Comparison of ENCODE assay signal across 1 cellular context in the genomic region with DNA sequence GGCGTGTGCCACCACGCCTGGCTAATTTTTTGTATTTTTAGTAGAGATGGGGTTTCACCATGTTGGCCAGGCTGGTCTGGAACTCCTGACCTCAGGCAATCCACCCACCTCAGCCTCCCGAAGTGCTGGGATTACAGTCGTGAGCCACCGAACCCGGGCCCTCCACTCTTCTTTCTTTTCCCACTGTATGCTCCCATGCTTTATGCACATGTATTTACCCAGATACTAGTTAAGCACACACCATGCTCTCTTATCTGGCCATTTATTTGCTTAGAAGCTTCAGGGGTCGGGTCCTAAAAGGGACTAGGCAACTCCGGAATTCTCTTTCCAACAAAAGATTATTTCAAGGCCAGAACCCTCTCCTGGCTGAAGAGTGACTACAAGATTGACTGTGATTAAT.
A peak's percentile ranks its signal among the peaks of the same experiment; 100 is the strongest.
TF ChIP-seq lines count a peak whose summit lies in the region.
"Not testable (repeated sequence)": the region's sequence is repeated elsewhere in the genome, so short reads cannot be mapped to it uniquely, and the experiment has no call there.

No MANE protein-coding gene starts in this region.

TF ChIP-seq in HepG2, 621 proteins besides CTCF, POLR2A, EP300 and RAD21 (continued from another document and continues in another):
- TF ChIP-seq SOX6 (IDR thresholded peaks at IDR 0.05); SOX13 (IDR thresholded peaks at IDR 0.05); CREM (CRISPR knock-in tag; IDR thresholded peaks at IDR 0.05): not testable (repeated sequence)
- TF ChIP-seq SOX6 (CRISPR knock-in tag; IDR thresholded peaks at IDR 0.05) (peak; percentile 86), MEIS2 (CRISPR knock-in tag; IDR thresholded peaks at IDR 0.05) (0 out of 2 replicates have a peak, but pooled peaks have one; percentile 34), ZNF430 (CRISPR knock-in tag; IDR thresholded peaks at IDR 0.05) (0 out of 2 replicates have a peak, but pooled peaks have one; percentile 22), GATAD2A (CRISPR knock-in tag; IDR thresholded peaks at IDR 0.05) (peak; percentile 70), PPARG (CRISPR knock-in tag; conservative IDR thresholded peaks at IDR 0.05) (0 out of 2 replicates have a peak, but pooled peaks have one; percentile 14), ZBTB7B (CRISPR knock-in tag; IDR thresholded peaks at IDR 0.05) (peak; percentile 48; the same call in 1 of the 2 replicates), ZNF331 (CRISPR knock-in tag; IDR thresholded peaks at IDR 0.05) (0 out of 2 replicates have a peak, but pooled peaks have one; percentile 25), GFI1 (CRISPR knock-in tag; IDR thresholded peaks at IDR 0.05; ENCODE audit: borderline replicate concordance) (peak; percentile 61; the same call in 1 of the 2 replicates), TEAD3 (CRISPR knock-in tag; optimal IDR thresholded peaks at IDR 0.05; ENCODE audit: borderline replicate concordance) (peak; percentile 16), MIXL1 (CRISPR knock-in tag; IDR thresholded peaks at IDR 0.05) (0 out of 2 replicates have a peak, but pooled peaks have one; percentile 17), SOX13 (CRISPR knock-in tag; conservative IDR thresholded peaks at IDR 0.05 in 1 of 2, IDR thresholded peaks at IDR 0.05 in 1 of 2) (peak in 1 of 2 experiments; percentile 73; a peak in 2 of 4 replicates), ZSCAN29 (CRISPR knock-in tag; conservative IDR thresholded peaks at IDR 0.05) (0 out of 2 replicates have a peak, but pooled peaks have one; percentile 30), CREM (IDR thresholded peaks at IDR 0.05) (0 out of 2 replicates have a peak, but pooled peaks have one; percentile 24)
- TF ChIP-seq, protein P1, sequence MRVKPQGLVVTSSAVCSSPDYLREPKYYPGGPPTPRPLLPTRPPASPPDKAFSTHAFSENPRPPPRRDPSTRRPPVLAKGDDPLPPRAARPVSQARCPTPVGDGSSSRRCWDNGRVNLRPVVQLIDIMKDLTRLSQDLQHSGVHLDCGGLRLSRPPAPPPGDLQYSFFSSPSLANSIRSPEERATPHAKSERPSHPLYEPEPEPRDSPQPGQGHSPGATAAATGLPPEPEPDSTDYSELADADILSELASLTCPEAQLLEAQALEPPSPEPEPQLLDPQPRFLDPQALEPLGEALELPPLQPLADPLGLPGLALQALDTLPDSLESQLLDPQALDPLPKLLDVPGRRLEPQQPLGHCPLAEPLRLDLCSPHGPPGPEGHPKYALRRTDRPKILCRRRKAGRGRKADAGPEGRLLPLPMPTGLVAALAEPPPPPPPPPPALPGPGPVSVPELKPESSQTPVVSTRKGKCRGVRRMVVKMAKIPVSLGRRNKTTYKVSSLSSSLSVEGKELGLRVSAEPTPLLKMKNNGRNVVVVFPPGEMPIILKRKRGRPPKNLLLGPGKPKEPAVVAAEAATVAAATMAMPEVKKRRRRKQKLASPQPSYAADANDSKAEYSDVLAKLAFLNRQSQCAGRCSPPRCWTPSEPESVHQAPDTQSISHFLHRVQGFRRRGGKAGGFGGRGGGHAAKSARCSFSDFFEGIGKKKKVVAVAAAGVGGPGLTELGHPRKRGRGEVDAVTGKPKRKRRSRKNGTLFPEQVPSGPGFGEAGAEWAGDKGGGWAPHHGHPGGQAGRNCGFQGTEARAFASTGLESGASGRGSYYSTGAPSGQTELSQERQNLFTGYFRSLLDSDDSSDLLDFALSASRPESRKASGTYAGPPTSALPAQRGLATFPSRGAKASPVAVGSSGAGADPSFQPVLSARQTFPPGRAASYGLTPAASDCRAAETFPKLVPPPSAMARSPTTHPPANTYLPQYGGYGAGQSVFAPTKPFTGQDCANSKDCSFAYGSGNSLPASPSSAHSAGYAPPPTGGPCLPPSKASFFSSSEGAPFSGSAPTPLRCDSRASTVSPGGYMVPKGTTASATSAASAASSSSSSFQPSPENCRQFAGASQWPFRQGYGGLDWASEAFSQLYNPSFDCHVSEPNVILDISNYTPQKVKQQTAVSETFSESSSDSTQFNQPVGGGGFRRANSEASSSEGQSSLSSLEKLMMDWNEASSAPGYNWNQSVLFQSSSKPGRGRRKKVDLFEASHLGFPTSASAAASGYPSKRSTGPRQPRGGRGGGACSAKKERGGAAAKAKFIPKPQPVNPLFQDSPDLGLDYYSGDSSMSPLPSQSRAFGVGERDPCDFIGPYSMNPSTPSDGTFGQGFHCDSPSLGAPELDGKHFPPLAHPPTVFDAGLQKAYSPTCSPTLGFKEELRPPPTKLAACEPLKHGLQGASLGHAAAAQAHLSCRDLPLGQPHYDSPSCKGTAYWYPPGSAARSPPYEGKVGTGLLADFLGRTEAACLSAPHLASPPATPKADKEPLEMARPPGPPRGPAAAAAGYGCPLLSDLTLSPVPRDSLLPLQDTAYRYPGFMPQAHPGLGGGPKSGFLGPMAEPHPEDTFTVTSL (CRISPR knock-in tag; IDR thresholded peaks at IDR 0.05; ENCODE audit: borderline replicate concordance) = peak; percentile 73; the same call in 1 of the 2 replicates
- TF ChIP-seq, protein P2, sequence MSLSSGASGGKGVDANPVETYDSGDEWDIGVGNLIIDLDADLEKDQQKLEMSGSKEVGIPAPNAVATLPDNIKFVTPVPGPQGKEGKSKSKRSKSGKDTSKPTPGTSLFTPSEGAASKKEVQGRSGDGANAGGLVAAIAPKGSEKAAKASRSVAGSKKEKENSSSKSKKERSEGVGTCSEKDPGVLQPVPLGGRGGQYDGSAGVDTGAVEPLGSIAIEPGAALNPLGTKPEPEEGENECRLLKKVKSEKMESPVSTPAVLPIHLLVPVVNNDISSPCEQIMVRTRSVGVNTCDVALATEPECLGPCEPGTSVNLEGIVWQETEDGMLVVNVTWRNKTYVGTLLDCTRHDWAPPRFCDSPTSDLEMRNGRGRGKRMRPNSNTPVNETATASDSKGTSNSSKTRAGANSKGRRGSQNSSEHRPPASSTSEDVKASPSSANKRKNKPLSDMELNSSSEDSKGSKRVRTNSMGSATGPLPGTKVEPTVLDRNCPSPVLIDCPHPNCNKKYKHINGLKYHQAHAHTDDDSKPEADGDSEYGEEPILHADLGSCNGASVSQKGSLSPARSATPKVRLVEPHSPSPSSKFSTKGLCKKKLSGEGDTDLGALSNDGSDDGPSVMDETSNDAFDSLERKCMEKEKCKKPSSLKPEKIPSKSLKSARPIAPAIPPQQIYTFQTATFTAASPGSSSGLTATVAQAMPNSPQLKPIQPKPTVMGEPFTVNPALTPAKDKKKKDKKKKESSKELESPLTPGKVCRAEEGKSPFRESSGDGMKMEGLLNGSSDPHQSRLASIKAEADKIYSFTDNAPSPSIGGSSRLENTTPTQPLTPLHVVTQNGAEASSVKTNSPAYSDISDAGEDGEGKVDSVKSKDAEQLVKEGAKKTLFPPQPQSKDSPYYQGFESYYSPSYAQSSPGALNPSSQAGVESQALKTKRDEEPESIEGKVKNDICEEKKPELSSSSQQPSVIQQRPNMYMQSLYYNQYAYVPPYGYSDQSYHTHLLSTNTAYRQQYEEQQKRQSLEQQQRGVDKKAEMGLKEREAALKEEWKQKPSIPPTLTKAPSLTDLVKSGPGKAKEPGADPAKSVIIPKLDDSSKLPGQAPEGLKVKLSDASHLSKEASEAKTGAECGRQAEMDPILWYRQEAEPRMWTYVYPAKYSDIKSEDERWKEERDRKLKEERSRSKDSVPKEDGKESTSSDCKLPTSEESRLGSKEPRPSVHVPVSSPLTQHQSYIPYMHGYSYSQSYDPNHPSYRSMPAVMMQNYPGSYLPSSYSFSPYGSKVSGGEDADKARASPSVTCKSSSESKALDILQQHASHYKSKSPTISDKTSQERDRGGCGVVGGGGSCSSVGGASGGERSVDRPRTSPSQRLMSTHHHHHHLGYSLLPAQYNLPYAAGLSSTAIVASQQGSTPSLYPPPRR (CRISPR knock-in tag; IDR thresholded peaks at IDR 0.05; ENCODE audit: borderline replicate concordance) = peak; percentile 58; the same call in 1 of the 2 replicates
- TF ChIP-seq, protein P3, sequence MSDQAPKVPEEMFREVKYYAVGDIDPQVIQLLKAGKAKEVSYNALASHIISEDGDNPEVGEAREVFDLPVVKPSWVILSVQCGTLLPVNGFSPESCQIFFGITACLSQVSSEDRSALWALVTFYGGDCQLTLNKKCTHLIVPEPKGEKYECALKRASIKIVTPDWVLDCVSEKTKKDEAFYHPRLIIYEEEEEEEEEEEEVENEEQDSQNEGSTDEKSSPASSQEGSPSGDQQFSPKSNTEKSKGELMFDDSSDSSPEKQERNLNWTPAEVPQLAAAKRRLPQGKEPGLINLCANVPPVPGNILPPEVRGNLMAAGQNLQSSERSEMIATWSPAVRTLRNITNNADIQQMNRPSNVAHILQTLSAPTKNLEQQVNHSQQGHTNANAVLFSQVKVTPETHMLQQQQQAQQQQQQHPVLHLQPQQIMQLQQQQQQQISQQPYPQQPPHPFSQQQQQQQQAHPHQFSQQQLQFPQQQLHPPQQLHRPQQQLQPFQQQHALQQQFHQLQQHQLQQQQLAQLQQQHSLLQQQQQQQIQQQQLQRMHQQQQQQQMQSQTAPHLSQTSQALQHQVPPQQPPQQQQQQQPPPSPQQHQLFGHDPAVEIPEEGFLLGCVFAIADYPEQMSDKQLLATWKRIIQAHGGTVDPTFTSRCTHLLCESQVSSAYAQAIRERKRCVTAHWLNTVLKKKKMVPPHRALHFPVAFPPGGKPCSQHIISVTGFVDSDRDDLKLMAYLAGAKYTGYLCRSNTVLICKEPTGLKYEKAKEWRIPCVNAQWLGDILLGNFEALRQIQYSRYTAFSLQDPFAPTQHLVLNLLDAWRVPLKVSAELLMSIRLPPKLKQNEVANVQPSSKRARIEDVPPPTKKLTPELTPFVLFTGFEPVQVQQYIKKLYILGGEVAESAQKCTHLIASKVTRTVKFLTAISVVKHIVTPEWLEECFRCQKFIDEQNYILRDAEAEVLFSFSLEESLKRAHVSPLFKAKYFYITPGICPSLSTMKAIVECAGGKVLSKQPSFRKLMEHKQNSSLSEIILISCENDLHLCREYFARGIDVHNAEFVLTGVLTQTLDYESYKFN (CRISPR knock-in tag; conservative IDR thresholded peaks at IDR 0.05) = peak; percentile 81
- TF ChIP-seq, protein P4, sequence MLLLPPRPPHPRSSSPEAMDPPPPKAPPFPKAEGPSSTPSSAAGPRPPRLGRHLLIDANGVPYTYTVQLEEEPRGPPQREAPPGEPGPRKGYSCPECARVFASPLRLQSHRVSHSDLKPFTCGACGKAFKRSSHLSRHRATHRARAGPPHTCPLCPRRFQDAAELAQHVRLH (CRISPR knock-in tag; IDR thresholded peaks at IDR 0.05; ENCODE audit: borderline replicate concordance, low read depth) = 0 out of 2 replicates have a peak, but pooled peaks have one; percentile 28
- TF ChIP-seq, protein P5, sequence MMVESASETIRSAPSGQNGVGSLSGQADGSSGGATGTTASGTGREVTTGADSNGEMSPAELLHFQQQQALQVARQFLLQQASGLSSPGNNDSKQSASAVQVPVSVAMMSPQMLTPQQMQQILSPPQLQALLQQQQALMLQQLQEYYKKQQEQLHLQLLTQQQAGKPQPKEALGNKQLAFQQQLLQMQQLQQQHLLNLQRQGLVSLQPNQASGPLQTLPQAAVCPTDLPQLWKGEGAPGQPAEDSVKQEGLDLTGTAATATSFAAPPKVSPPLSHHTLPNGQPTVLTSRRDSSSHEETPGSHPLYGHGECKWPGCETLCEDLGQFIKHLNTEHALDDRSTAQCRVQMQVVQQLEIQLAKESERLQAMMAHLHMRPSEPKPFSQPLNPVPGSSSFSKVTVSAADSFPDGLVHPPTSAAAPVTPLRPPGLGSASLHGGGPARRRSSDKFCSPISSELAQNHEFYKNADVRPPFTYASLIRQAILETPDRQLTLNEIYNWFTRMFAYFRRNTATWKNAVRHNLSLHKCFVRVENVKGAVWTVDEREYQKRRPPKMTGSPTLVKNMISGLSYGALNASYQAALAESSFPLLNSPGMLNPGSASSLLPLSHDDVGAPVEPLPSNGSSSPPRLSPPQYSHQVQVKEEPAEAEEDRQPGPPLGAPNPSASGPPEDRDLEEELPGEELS (CRISPR knock-in tag; IDR thresholded peaks at IDR 0.05) = peak; percentile 41
- TF ChIP-seq, protein P6, sequence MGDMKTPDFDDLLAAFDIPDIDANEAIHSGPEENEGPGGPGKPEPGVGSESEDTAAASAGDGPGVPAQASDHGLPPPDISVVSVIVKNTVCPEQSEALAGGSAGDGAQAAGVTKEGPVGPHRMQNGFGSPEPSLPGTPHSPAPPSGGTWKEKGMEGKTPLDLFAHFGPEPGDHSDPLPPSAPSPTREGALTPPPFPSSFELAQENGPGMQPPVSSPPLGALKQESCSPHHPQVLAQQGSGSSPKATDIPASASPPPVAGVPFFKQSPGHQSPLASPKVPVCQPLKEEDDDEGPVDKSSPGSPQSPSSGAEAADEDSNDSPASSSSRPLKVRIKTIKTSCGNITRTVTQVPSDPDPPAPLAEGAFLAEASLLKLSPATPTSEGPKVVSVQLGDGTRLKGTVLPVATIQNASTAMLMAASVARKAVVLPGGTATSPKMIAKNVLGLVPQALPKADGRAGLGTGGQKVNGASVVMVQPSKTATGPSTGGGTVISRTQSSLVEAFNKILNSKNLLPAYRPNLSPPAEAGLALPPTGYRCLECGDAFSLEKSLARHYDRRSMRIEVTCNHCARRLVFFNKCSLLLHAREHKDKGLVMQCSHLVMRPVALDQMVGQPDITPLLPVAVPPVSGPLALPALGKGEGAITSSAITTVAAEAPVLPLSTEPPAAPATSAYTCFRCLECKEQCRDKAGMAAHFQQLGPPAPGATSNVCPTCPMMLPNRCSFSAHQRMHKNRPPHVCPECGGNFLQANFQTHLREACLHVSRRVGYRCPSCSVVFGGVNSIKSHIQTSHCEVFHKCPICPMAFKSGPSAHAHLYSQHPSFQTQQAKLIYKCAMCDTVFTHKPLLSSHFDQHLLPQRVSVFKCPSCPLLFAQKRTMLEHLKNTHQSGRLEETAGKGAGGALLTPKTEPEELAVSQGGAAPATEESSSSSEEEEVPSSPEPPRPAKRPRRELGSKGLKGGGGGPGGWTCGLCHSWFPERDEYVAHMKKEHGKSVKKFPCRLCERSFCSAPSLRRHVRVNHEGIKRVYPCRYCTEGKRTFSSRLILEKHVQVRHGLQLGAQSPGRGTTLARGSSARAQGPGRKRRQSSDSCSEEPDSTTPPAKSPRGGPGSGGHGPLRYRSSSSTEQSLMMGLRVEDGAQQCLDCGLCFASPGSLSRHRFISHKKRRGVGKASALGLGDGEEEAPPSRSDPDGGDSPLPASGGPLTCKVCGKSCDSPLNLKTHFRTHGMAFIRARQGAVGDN (CRISPR knock-in tag; IDR thresholded peaks at IDR 0.05) = peak; percentile 47; the same call in 1 of the 2 replicates
- TF ChIP-seq, protein P7, sequence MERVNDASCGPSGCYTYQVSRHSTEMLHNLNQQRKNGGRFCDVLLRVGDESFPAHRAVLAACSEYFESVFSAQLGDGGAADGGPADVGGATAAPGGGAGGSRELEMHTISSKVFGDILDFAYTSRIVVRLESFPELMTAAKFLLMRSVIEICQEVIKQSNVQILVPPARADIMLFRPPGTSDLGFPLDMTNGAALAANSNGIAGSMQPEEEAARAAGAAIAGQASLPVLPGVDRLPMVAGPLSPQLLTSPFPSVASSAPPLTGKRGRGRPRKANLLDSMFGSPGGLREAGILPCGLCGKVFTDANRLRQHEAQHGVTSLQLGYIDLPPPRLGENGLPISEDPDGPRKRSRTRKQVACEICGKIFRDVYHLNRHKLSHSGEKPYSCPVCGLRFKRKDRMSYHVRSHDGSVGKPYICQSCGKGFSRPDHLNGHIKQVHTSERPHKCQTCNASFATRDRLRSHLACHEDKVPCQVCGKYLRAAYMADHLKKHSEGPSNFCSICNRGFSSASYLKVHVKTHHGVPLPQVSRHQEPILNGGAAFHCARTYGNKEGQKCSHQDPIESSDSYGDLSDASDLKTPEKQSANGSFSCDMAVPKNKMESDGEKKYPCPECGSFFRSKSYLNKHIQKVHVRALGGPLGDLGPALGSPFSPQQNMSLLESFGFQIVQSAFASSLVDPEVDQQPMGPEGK (CRISPR knock-in tag; IDR thresholded peaks at IDR 0.05) = peak; percentile 34; the same call in 1 of the 2 replicates
- TF ChIP-seq, protein P8, sequence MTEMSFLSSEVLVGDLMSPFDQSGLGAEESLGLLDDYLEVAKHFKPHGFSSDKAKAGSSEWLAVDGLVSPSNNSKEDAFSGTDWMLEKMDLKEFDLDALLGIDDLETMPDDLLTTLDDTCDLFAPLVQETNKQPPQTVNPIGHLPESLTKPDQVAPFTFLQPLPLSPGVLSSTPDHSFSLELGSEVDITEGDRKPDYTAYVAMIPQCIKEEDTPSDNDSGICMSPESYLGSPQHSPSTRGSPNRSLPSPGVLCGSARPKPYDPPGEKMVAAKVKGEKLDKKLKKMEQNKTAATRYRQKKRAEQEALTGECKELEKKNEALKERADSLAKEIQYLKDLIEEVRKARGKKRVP (CRISPR knock-in tag; IDR thresholded peaks at IDR 0.05) = 0 out of 4 replicates have a peak, but pooled peaks of 1 of the 2 experiments have one; percentile 22
